ENCODE assay signal across 2 cellular contexts in the genomic region with DNA sequence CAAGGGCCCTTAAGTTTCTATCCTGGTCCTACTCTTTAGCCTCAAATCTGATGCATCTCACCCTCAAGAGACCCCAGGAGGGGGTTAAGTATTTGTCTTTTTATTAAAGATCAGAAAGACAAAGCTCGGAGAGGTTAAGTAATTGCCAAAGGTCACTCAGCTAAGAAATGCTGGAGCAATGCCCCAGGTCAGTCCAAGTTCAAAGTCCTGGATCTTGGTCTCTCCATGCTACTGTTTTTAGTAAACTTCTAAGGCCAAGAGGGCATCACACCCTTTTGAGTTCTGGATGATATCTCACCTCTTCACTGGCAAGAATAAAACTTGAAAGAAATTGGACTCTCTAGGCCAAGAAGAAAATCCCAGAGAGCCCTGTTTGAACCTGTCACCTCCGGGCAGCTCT.
TF ChIP-seq lines count a peak whose summit lies in the region.

No MANE protein-coding gene starts in this region.

TF ChIP-seq in WTC11, 78 proteins besides CTCF, POLR2A, EP300 and RAD21 (continued from another document and continues in another):
- TF ChIP-seq FOXP4 (CRISPR knock-in tag; IDR thresholded peaks at IDR 0.05) (no peak), ATF3 (CRISPR knock-in tag; conservative IDR thresholded peaks at IDR 0.05) (no peak), PRRX2 (CRISPR knock-in tag; IDR thresholded peaks at IDR 0.05) (no peak), NFE2L1 (CRISPR knock-in tag; IDR thresholded peaks at IDR 0.05) (no peak), ZNF263 (CRISPR knock-in tag; IDR thresholded peaks at IDR 0.05; ENCODE audit: low read depth) (no peak), KAT7 (CRISPR knock-in tag; IDR thresholded peaks at IDR 0.05; ENCODE audit: borderline replicate concordance) (no peak), ZNF219 (CRISPR knock-in tag; IDR thresholded peaks at IDR 0.05; ENCODE audit: borderline replicate concordance) (no peak), TEAD4 (CRISPR knock-in tag; IDR thresholded peaks at IDR 0.05) (no peak), NR2C2 (CRISPR knock-in tag; IDR thresholded peaks at IDR 0.05) (no peak), ELF4 (CRISPR knock-in tag; IDR thresholded peaks at IDR 0.05; ENCODE audit: low read depth) (no peak), FOXP1 (CRISPR knock-in tag; IDR thresholded peaks at IDR 0.05; ENCODE audit: borderline replicate concordance) (no peak), OVOL2 (CRISPR knock-in tag; IDR thresholded peaks at IDR 0.05; ENCODE audit: borderline replicate concordance) (no peak), ZNF317 (CRISPR knock-in tag; IDR thresholded peaks at IDR 0.05; ENCODE audit: borderline replicate concordance, low read depth) (no peak)
- TF ChIP-seq, protein P1, sequence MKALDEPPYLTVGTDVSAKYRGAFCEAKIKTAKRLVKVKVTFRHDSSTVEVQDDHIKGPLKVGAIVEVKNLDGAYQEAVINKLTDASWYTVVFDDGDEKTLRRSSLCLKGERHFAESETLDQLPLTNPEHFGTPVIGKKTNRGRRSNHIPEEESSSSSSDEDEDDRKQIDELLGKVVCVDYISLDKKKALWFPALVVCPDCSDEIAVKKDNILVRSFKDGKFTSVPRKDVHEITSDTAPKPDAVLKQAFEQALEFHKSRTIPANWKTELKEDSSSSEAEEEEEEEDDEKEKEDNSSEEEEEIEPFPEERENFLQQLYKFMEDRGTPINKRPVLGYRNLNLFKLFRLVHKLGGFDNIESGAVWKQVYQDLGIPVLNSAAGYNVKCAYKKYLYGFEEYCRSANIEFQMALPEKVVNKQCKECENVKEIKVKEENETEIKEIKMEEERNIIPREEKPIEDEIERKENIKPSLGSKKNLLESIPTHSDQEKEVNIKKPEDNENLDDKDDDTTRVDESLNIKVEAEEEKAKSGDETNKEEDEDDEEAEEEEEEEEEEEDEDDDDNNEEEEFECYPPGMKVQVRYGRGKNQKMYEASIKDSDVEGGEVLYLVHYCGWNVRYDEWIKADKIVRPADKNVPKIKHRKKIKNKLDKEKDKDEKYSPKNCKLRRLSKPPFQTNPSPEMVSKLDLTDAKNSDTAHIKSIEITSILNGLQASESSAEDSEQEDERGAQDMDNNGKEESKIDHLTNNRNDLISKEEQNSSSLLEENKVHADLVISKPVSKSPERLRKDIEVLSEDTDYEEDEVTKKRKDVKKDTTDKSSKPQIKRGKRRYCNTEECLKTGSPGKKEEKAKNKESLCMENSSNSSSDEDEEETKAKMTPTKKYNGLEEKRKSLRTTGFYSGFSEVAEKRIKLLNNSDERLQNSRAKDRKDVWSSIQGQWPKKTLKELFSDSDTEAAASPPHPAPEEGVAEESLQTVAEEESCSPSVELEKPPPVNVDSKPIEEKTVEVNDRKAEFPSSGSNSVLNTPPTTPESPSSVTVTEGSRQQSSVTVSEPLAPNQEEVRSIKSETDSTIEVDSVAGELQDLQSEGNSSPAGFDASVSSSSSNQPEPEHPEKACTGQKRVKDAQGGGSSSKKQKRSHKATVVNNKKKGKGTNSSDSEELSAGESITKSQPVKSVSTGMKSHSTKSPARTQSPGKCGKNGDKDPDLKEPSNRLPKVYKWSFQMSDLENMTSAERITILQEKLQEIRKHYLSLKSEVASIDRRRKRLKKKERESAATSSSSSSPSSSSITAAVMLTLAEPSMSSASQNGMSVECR (CRISPR knock-in tag; IDR thresholded peaks at IDR 0.05; ENCODE audit: borderline replicate concordance) = no peak
- TF ChIP-seq, protein P2, sequence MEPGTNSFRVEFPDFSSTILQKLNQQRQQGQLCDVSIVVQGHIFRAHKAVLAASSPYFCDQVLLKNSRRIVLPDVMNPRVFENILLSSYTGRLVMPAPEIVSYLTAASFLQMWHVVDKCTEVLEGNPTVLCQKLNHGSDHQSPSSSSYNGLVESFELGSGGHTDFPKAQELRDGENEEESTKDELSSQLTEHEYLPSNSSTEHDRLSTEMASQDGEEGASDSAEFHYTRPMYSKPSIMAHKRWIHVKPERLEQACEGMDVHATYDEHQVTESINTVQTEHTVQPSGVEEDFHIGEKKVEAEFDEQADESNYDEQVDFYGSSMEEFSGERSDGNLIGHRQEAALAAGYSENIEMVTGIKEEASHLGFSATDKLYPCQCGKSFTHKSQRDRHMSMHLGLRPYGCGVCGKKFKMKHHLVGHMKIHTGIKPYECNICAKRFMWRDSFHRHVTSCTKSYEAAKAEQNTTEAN (CRISPR knock-in tag; IDR thresholded peaks at IDR 0.05) = no peak
- TF ChIP-seq, protein P3, sequence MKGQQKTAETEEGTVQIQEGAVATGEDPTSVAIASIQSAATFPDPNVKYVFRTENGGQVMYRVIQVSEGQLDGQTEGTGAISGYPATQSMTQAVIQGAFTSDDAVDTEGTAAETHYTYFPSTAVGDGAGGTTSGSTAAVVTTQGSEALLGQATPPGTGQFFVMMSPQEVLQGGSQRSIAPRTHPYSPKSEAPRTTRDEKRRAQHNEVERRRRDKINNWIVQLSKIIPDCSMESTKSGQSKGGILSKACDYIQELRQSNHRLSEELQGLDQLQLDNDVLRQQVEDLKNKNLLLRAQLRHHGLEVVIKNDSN (CRISPR knock-in tag; IDR thresholded peaks at IDR 0.05) = no peak

TF ChIP-seq in HepG2, 621 proteins besides CTCF, POLR2A, EP300 and RAD21 (continued from another document):
- TF ChIP-seq ZNF512 (CRISPR knock-in tag; IDR thresholded peaks at IDR 0.05) = no peak
- no peak for TF ChIP-seq NR2F1 (CRISPR knock-in tag; IDR thresholded peaks at IDR 0.05)
- peak; percentile 52; the same call in 1 of the 2 replicates for TF ChIP-seq HNF4G (IDR thresholded peaks at IDR 0.05; ENCODE audit: borderline replicate concordance, low read depth, low read length)
- TF ChIP-seq HNF4G (CRISPR knock-in tag; IDR thresholded peaks at IDR 0.05; ENCODE audit: borderline replicate concordance, low read depth) = no peak
- TF ChIP-seq AKAP8 (CRISPR knock-in tag; IDR thresholded peaks at IDR 0.05) = no peak
- TF ChIP-seq ZSCAN9 (CRISPR knock-in tag; IDR thresholded peaks at IDR 0.05; ENCODE audit: borderline replicate concordance) = no peak
- TF ChIP-seq EED (CRISPR knock-in tag; IDR thresholded peaks at IDR 0.05) = no peak
- TF ChIP-seq JARID2 (CRISPR knock-in tag; IDR thresholded peaks at IDR 0.05; ENCODE audit: insufficient replicate concordance) = no peak
- peak; percentile 38; the same call in 1 of the 2 replicates for TF ChIP-seq NR2F6 (IDR thresholded peaks at IDR 0.05)
- no peak for TF ChIP-seq NR2F6 (CRISPR knock-in tag; IDR thresholded peaks at IDR 0.05)
- TF ChIP-seq ZNF34 (CRISPR knock-in tag; IDR thresholded peaks at IDR 0.05; ENCODE audit: borderline replicate concordance) = no peak
- TF ChIP-seq TGIF2 (CRISPR knock-in tag; IDR thresholded peaks at IDR 0.05) = no peak
- 0 out of 2 replicates have a peak, but pooled peaks have one; percentile 19 for TF ChIP-seq RARA (CRISPR knock-in tag; IDR thresholded peaks at IDR 0.05)
- 0 out of 2 replicates have a peak, but pooled peaks have one; percentile 37 for TF ChIP-seq HNF4A (CRISPR knock-in tag; IDR thresholded peaks at IDR 0.05)
- TF ChIP-seq, protein P4, sequence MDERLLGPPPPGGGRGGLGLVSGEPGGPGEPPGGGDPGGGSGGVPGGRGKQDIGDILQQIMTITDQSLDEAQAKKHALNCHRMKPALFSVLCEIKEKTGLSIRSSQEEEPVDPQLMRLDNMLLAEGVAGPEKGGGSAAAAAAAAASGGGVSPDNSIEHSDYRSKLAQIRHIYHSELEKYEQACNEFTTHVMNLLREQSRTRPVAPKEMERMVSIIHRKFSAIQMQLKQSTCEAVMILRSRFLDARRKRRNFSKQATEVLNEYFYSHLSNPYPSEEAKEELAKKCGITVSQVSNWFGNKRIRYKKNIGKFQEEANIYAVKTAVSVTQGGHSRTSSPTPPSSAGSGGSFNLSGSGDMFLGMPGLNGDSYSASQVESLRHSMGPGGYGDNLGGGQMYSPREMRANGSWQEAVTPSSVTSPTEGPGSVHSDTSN (CRISPR knock-in tag; IDR thresholded peaks at IDR 0.05) = no peak
- no peak for TF ChIP-seq ZNF639 (CRISPR knock-in tag; conservative IDR thresholded peaks at IDR 0.05)
- TF ChIP-seq, protein P5, sequence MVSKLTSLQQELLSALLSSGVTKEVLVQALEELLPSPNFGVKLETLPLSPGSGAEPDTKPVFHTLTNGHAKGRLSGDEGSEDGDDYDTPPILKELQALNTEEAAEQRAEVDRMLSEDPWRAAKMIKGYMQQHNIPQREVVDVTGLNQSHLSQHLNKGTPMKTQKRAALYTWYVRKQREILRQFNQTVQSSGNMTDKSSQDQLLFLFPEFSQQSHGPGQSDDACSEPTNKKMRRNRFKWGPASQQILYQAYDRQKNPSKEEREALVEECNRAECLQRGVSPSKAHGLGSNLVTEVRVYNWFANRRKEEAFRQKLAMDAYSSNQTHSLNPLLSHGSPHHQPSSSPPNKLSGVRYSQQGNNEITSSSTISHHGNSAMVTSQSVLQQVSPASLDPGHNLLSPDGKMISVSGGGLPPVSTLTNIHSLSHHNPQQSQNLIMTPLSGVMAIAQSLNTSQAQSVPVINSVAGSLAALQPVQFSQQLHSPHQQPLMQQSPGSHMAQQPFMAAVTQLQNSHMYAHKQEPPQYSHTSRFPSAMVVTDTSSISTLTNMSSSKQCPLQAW (CRISPR knock-in tag; IDR thresholded peaks at IDR 0.05) = no peak
- TF ChIP-seq ZNF501 (CRISPR knock-in tag; IDR thresholded peaks at IDR 0.05) = no peak
- no peak for TF ChIP-seq ZFP37 (CRISPR knock-in tag; IDR thresholded peaks at IDR 0.05; ENCODE audit: borderline replicate concordance)
- TF ChIP-seq TCF7L2 (IDR thresholded peaks at IDR 0.05; ENCODE audit: low read depth, low read length) = no peak
- TF ChIP-seq, protein P6, sequence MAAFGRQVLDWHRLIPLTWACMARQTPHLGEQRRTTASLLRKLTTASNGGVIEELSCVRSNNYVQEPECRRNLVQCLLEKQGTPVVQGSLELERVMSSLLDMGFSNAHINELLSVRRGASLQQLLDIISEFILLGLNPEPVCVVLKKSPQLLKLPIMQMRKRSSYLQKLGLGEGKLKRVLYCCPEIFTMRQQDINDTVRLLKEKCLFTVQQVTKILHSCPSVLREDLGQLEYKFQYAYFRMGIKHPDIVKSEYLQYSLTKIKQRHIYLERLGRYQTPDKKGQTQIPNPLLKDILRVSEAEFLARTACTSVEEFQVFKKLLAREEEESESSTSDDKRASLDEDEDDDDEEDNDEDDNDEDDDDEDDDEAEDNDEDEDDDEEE (CRISPR knock-in tag; IDR thresholded peaks at IDR 0.05) = no peak
- TF ChIP-seq POLR2AphosphoS5 (IDR thresholded peaks at IDR 0.05; ENCODE audit: low read depth, low read length) = no peak
- no peak for TF ChIP-seq RFXANK (CRISPR knock-in tag; IDR thresholded peaks at IDR 0.05)
TF ChIP-seq in HepG2: peak in this region for 4.
